18 cellular contexts compared by ENCODE assay signal in genomic region chrX:2840961-2841360, GRCh38.
"Had no signal": no experiment of that assay in that cellular context is flagged by ENCODE, and none has a peak within 500 bp of the region (broad histone marks: within the 10 kb centered on the region; RNA-seq: fewer than 3 reads in every experiment).

No MANE protein-coding gene starts in this region.

- H3K4me1 Mint-ChIP-seq: mesothelial cell of epicardium had no signal

- FAIRE-seq: endothelial cell of umbilical vein, islet of Langerhans, keratinocyte had no signal

- ATAC-seq: foreskin keratinocyte, gastrocnemius medialis, heart right ventricle, left cardiac atrium, left lung, left ventricle myocardium superior, lower lobe of right lung, mucosa of descending colon had no signal

- H3K4me3 Mint-ChIP-seq: mesothelial cell of epicardium had no signal

- H3K27ac Mint-ChIP-seq: mesothelial cell of epicardium had no signal

- DNase-seq: dermis blood vessel endothelial cell; dorsolateral prefrontal cortex; effector CD4-positive, alpha-beta T cell; effector memory CD4-positive, alpha-beta T cell; foreskin keratinocyte; gastrocnemius medialis; glutamatergic neuron; heart right ventricle; hippocampal formation; left cardiac atrium; left lung; left ventricle myocardium superior; lower lobe of right lung; mucosa of descending colon had no signal
